23 cellular contexts compared by ENCODE assay signal in the genomic region with DNA sequence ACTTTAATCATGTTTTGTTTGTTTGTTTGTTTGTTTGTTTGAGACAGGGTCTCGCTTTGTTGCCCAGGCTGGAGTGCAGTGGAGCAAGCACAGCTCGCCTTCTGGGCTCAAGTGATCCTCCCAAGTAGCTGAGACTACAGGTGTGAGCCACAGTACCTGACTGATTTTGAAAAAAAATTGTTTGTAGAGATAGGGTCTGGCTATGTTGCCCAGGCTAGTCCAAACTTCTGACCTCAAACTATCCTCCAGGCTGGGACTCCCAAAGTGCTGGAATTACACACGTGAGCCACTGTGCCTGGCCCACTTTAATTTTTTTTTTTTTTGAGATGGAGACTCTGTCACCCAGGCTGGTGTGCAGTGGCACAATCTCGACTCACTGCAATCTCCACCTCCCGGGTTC.
DNase-seq lines count a peak whose midpoint lies in the region; ATAC-seq, FAIRE-seq and TF ChIP-seq lines count a peak whose summit lies in the region.
"Had no signal": no experiment of that assay in that cellular context is flagged by ENCODE, and none has a peak within 500 bp of the region (broad histone marks: within the 10 kb centered on the region; RNA-seq: fewer than 3 reads in every experiment).

No MANE protein-coding gene starts in this region.

- peaks cover 33% of the 10 kb centered on the region for H3K4me1 Mint-ChIP-seq in stimulated activated naive CD8-positive, alpha-beta T cell treated with anti-CD3 and anti-CD28 coated beads, Interleukin-15, Interleukin-2, amounts not matched to agents 100 ng/mL and 50 ng/mL, for 24 hours (ENCODE audit: low read depth)
- peaks cover 53 to 70% (median 70%) of the 10 kb centered on the region in 3 donors for H3K4me1 Mint-ChIP-seq in T-cell

- DNase-seq in stimulated activated naive CD8-positive, alpha-beta T cell treated with anti-CD3 and anti-CD28 coated beads, Interleukin-15, Interleukin-2, amounts not matched to agents 100 U/mL and 50 U/mL, for 24 hours, result no peak
- no peak for DNase-seq in T-cell
- no peak for DNase-seq in lower lobe of right lung
- DNase-seq in foreskin melanocyte, result no peak
- DNase-seq in RCC 7860 (ENCODE audit: low spot score), result no peak
- DNase-seq in NCI-H1105 treated with DMSO at 0.1 percent for 48 hours (lab: John Stamatoyannopoulos, UW), result no peak
- DNase-seq: activated CD8-positive, alpha-beta memory T cell treated with anti-CD3 and anti-CD28 coated beads for 24 hours; activated gamma-delta T cell; glutamatergic neuron; left ventricle myocardium superior; NCI-H524; NK-92 treated with Interleukin-12 subunit alpha and Interleukin-12 subunit beta, amount 100 ng/mL, for 24 hours; stimulated activated naive CD8-positive, alpha-beta T cell treated with anti-CD3 and anti-CD28 coated beads, Interleukin-15, amount 100 ng/mL, for 72 hours; SW 1271 had no signal

- H3K4me3 Mint-ChIP-seq in stimulated activated naive CD8-positive, alpha-beta T cell treated with anti-CD3 and anti-CD28 coated beads, Interleukin-15, Interleukin-2, amounts not matched to agents 100 ng/mL and 50 ng/mL, for 24 hours, result no peak overlapping the region
- H3K4me3 Mint-ChIP-seq in T-cell, result peak overlapping the region in 2 of 3 donors; percentile 47 to 76
- H3K4me3 Mint-ChIP-seq: nephron had no signal

- H3K4me1 ChIP-seq in lower lobe of right lung, result peaks cover 27% of the 10 kb centered on the region
- H3K4me1 ChIP-seq: breast epithelium, tibial nerve had no signal

- POLR2A ChIA-PET in T-cell (lab: Charles Lee), result no interaction called here

- no peak for TF ChIP-seq CTCF in lower lobe of right lung (IDR thresholded peaks at IDR 0.05)

- no peak for ATAC-seq in stimulated activated naive CD8-positive, alpha-beta T cell treated with anti-CD3 and anti-CD28 coated beads, Interleukin-15, Interleukin-2, amounts not matched to agents 100 U/mL and 50 U/mL, for 24 hours
- ATAC-seq in T-cell (replicated peaks in 1 of 4) (no peak), lower lobe of right lung (no peak)
- ATAC-seq: GM12878, Panc1 had no signal

- no peaks in the 10 kb centered on the region for H3K36me3 ChIP-seq in lower lobe of right lung
- H3K36me3 ChIP-seq: BLaER1, breast epithelium, tibial nerve had no signal

- FAIRE-seq in RCC 7860 (lab: Jason Lieb, UNC), result no peak
- FAIRE-seq: GM12878, islet of Langerhans had no signal

- no peaks in the 10 kb centered on the region for H3K27me3 ChIP-seq in lower lobe of right lung (ENCODE audit: low read depth)
- H3K27me3 ChIP-seq: BLaER1 had no signal

- intact Hi-C loops in lower lobe of right lung (cut with DNase I), result no loop called here

- no peaks in the 10 kb centered on the region for H3K9me3 ChIP-seq in lower lobe of right lung
- H3K9me3 ChIP-seq: BLaER1, breast epithelium, tibial nerve had no signal

- H3K9me3 Mint-ChIP-seq in stimulated activated naive CD8-positive, alpha-beta T cell treated with anti-CD3 and anti-CD28 coated beads, Interleukin-15, Interleukin-2, amounts not matched to agents 100 ng/mL and 50 ng/mL, for 24 hours, result no peaks in the 10 kb centered on the region
- H3K9me3 Mint-ChIP-seq in T-cell, result no peaks in the 10 kb centered on the region
- H3K9me3 Mint-ChIP-seq: nephron; stimulated activated naive CD8-positive, alpha-beta T cell treated with anti-CD3 and anti-CD28 coated beads, Interleukin-15, amount 100 ng/mL, for 72 hours had no signal

- no peak overlapping the region for H3K4me3 ChIP-seq in lower lobe of right lung
- H3K4me3 ChIP-seq: BLaER1, breast epithelium, GM12878, tibial nerve had no signal

- H3K27ac Mint-ChIP-seq in stimulated activated naive CD8-positive, alpha-beta T cell treated with anti-CD3 and anti-CD28 coated beads, Interleukin-15, Interleukin-2, amounts not matched to agents 100 ng/mL and 50 ng/mL, for 24 hours, result peak overlapping the region; percentile 6
- peak overlapping the region; percentile 99 for H3K27ac Mint-ChIP-seq in T-cell
- H3K27ac Mint-ChIP-seq: nephron had no signal

- H3K27me3 Mint-ChIP-seq in stimulated activated naive CD8-positive, alpha-beta T cell treated with anti-CD3 and anti-CD28 coated beads, Interleukin-15, Interleukin-2, amounts not matched to agents 100 ng/mL and 50 ng/mL, for 24 hours, result no peaks in the 10 kb centered on the region
- no peaks in the 10 kb centered on the region for H3K27me3 Mint-ChIP-seq in T-cell
- H3K27me3 Mint-ChIP-seq: stimulated activated naive CD8-positive, alpha-beta T cell treated with anti-CD3 and anti-CD28 coated beads, Interleukin-15, amount 100 ng/mL, for 72 hours had no signal

- CTCF ChIA-PET in T-cell (lab: Charles Lee), result no interaction called here

- H3K27ac ChIP-seq in lower lobe of right lung, result peak overlapping the region; percentile 76
- H3K27ac ChIP-seq: BLaER1, KMS-11, tibial nerve had no signal

- no peaks in the 10 kb centered on the region for H3K36me3 Mint-ChIP-seq in stimulated activated naive CD8-positive, alpha-beta T cell treated with anti-CD3 and anti-CD28 coated beads, Interleukin-15, Interleukin-2, amounts not matched to agents 100 ng/mL and 50 ng/mL, for 24 hours (ENCODE audit: low read depth)
- no peaks in the 10 kb centered on the region for H3K36me3 Mint-ChIP-seq in T-cell
